Comparison of ENCODE assay signal across 39 cellular contexts in genomic region chr16:74776926-74777325, GRCh38. TPM values are rescaled to one million over a fixed set of nuclear protein-coding genes. Genes with fewer than 3 reads are reported as not detected.
A peak's percentile ranks its signal among the peaks of the same experiment; 100 is the strongest.
DNase-seq lines count a peak whose midpoint lies in the region; ATAC-seq, FAIRE-seq and TF ChIP-seq lines count a peak whose summit lies in the region.
"Had no signal": no experiment of that assay in that cellular context is flagged by ENCODE, and none has a peak within 500 bp of the region (broad histone marks: within the 10 kb centered on the region; RNA-seq: fewer than 3 reads in every experiment).

No MANE protein-coding gene starts in this region.

- H3K36me3 ChIP-seq in HEK293 (ENCODE audit: control insufficient read depth in 2 of 2, insufficient read depth in 1 of 2, low read length in 2 of 2) (no peaks in the 10 kb centered on the region), K562 (ENCODE audit: control insufficient read depth, insufficient read depth, low read length) (no peaks in the 10 kb centered on the region), esophagus muscularis mucosa (no peaks in the 10 kb centered on the region)
- H3K36me3 ChIP-seq: BE2C; BLaER1; BLaER1 treated with 17β-estradiol and CSF1 and Interleukin-3, amounts not matched to agents 10 nM and 100 nM had no signal

- H3K9me3 ChIP-seq in HEK293 (ENCODE audit: control insufficient read depth, insufficient read depth, low read depth, low read length) (no peaks in the 10 kb centered on the region), K562 (replicated peaks; ENCODE audit: control insufficient read depth, insufficient read depth, low read depth, low read length) (no peaks in the 10 kb centered on the region), esophagus muscularis mucosa (no peaks in the 10 kb centered on the region)
- H3K9me3 ChIP-seq: A549; BE2C; BLaER1; BLaER1 treated with 17β-estradiol and CSF1 and Interleukin-3, amounts not matched to agents 10 nM and 100 nM; Caco-2 had no signal

- no peaks in the 10 kb centered on the region for H3K9me1 ChIP-seq in K562 (ENCODE audit: control insufficient read depth, insufficient read depth, low read length)

- H3K4me3 Mint-ChIP-seq in osteocyte (ENCODE audit: unreplicated experiment) = no peak overlapping the region
- H3K4me3 Mint-ChIP-seq: CD8-positive, alpha-beta T cell had no signal

- in situ Hi-C loops in K562 (cut with MboI) = no loop called here

- peaks cover 9% of the 10 kb centered on the region for H3K4me1 Mint-ChIP-seq in osteocyte (ENCODE audit: unreplicated experiment)

- 21% methylated on average over 2 of the region's 2 CpGs for WGBS in K562 (ENCODE audit: insufficient coverage, low coverage, missing lambda C conversion rate)
- WGBS in esophagus muscularis mucosa = 89% methylated on average over 2 of the region's 2 CpGs

- no peak for TF ChIP-seq POLR2A in K562 (conservative IDR thresholded peaks at IDR 0.05)
- TF ChIP-seq POLR2A in esophagus muscularis mucosa (IDR thresholded peaks at IDR 0.05; ENCODE audit: low read depth) = no peak

- H3K27ac Mint-ChIP-seq in osteocyte (ENCODE audit: unreplicated experiment) = no peak overlapping the region
- H3K27ac Mint-ChIP-seq: B cell; CD14-positive monocyte; CD4-positive, alpha-beta T cell; CD4-positive, CD25-positive, alpha-beta regulatory T cell; CD8-positive, alpha-beta T cell had no signal

- H3K4me3 ChIP-seq in HEK293 (ENCODE audit: low read depth, low read length) (no peak overlapping the region), K562 (no peak overlapping the region), esophagus muscularis mucosa (no peak overlapping the region)
- H3K4me3 ChIP-seq: A549; BLaER1; BLaER1 treated with 17β-estradiol and CSF1 and Interleukin-3, amounts not matched to agents 10 nM and 100 nM had no signal

- no peak for FAIRE-seq in K562 (lab: Jason Lieb, UNC)
- FAIRE-seq: A204.1, A549, D721Med had no signal

- DNase-seq in K562 (ENCODE audit: extremely low read depth in 1 of 4, low spot score in 3 of 4) = no peak
- DNase-seq in esophagus muscularis mucosa (ENCODE audit: extremely low spot score) = peak; percentile 50
- no peak for DNase-seq in osteocyte (ENCODE audit: extremely low spot score, unreplicated experiment)
- DNase-seq in activated CD8-positive, alpha-beta memory T cell treated with anti-CD3 and anti-CD28 coated beads for 24 hours = no peak
- DNase-seq: 8988T; ACHN; AML-193; BE2C; C1 segment of cervical spinal cord; Caco-2; Calu3; CD4-positive, alpha-beta memory T cell; CD4-positive, alpha-beta T cell; CD4-positive, CD25-positive, alpha-beta regulatory T cell; CD8-positive, alpha-beta memory T cell; CD8-positive, alpha-beta T cell; COR-L47; DMS 273 treated with DMSO at 0.1 percent for 48 hours; DMS153; DMS53; DMS79; DMS79 treated with DMSO at 0.1 percent for 48 hours; DND-41; EL had no signal

- no peaks in the 10 kb centered on the region for H3K9me3 Mint-ChIP-seq in osteocyte (ENCODE audit: unreplicated experiment)
- H3K9me3 Mint-ChIP-seq: CD4-positive, alpha-beta memory T cell; CD4-positive, alpha-beta T cell; CD8-positive, alpha-beta T cell had no signal

- POLR2A ChIA-PET in HEK293 (lab: Yijun Ruan, JAX) (no interaction called here), K562 (lab: Yijun Ruan, JAX) (no interaction called here)

- TF ChIP-seq EP300 in K562 (IDR thresholded peaks at IDR 0.05; ENCODE audit: low read length) (no peak), esophagus muscularis mucosa (IDR thresholded peaks at IDR 0.05) (no peak)

- no peak overlapping the region for H2AFZ ChIP-seq in K562 (ENCODE audit: low read depth, low read length)

- peaks cover 61% of the 10 kb centered on the region for H3K27me3 Mint-ChIP-seq in osteocyte (ENCODE audit: unreplicated experiment)

- no peaks in the 10 kb centered on the region for H3K79me2 ChIP-seq in K562 (ENCODE audit: control insufficient read depth, insufficient read depth, low read length)

- H4K20me1 ChIP-seq in K562 (replicated peaks; ENCODE audit: control insufficient read depth, insufficient read depth, low read length) = peaks cover 7% of the 10 kb centered on the region; the same call in 1 of the 2 replicates
- H4K20me1 ChIP-seq: BLaER1 had no signal

- no peak for TF ChIP-seq RAD21 in K562 (CRISPR knock-in tag; conservative IDR thresholded peaks at IDR 0.05 in 1 of 2, IDR thresholded peaks at IDR 0.05 in 1 of 2)

- BruUV-seq in K562 (replicated peaks; lab: Mats Ljungman, UMichigan) = no TSS peak

- no peak overlapping the region for H3K27ac ChIP-seq in HEK293 (ENCODE audit: extremely low read depth, low read depth, low read length)
- H3K27ac ChIP-seq in K562 (ENCODE audit: extremely low read depth, low read depth, low read length) = no peak overlapping the region
- H3K27ac ChIP-seq in esophagus muscularis mucosa (replicated peaks in 1 of 4) = no peak overlapping the region
- H3K27ac ChIP-seq: 22Rv1; A549; BLaER1; BLaER1 treated with 17β-estradiol and CSF1 and Interleukin-3, amounts not matched to agents 10 nM and 100 nM; C4-2B had no signal

- ATAC-seq in K562 = no peak
- no peak for ATAC-seq in GM18907 (IDR thresholded peaks at IDR 0.05; ENCODE audit: unreplicated experiment)
- ATAC-seq: A549; CD8-positive, alpha-beta T cell had no signal

- intact Hi-C loops in K562 (cut with micrococcal nuclease) = loop anchor here (5.0 kb wide), 1 partner anchor 85 kb away; no protein-coding TSS in a partner anchor
- intact Hi-C loops in esophagus muscularis mucosa (cut with DNase I) = no loop called here

- H3K27me3 ChIP-seq in K562 (ENCODE audit: control insufficient read depth in 2 of 2, insufficient read depth in 2 of 2, low read length in 2 of 2) = peaks cover 20 to 40% of the 10 kb centered on the region in 2 experiments; a peak in 4 of 5 replicates
- H3K27me3 ChIP-seq in esophagus muscularis mucosa = peaks cover 0 to 39% (median 9%) of the 10 kb centered on the region in 4 donors

- H3K4me2 ChIP-seq in K562 (ENCODE audit: insufficient read depth, low read length) = no peak overlapping the region
- H3K4me2 ChIP-seq: A549; BLaER1; BLaER1 treated with 17β-estradiol and CSF1 and Interleukin-3, amounts not matched to agents 10 nM and 100 nM had no signal

- H3K4me1 ChIP-seq in HEK293 (ENCODE audit: control insufficient read depth, insufficient read depth, low read length) = no peaks in the 10 kb centered on the region
- H3K4me1 ChIP-seq in K562 (replicated peaks in 1 of 2; ENCODE audit: control insufficient read depth in 2 of 2, insufficient read depth in 2 of 2, low read length in 2 of 2) = peaks cover 0 to 12% of the 10 kb centered on the region in 2 experiments; a peak in 4 of 5 replicates
- peaks cover 4 to 21% (median 17%) of the 10 kb centered on the region in 4 donors for H3K4me1 ChIP-seq in esophagus muscularis mucosa
- H3K4me1 ChIP-seq: BE2C had no signal

- no peaks in the 10 kb centered on the region for H3K36me3 Mint-ChIP-seq in osteocyte (ENCODE audit: unreplicated experiment)
- H3K36me3 Mint-ChIP-seq: CD4-positive, alpha-beta memory T cell; CD4-positive, CD25-positive, alpha-beta regulatory T cell; CD8-positive, alpha-beta T cell had no signal

- H3K9ac ChIP-seq in K562 (ENCODE audit: insufficient read depth in 1 of 2, low read depth in 2 of 2, low read length in 2 of 2) = no peak overlapping the region
- H3K9ac ChIP-seq: BLaER1; BLaER1 treated with 17β-estradiol and CSF1 and Interleukin-3, amounts not matched to agents 10 nM and 100 nM had no signal

- CTCF ChIA-PET in HEK293 (lab: Yijun Ruan, JAX) = no interaction called here
- CTCF ChIA-PET in K562 (lab: Yijun Ruan, JAX; ENCODE audit: low intra/inter-chr PET ratio) = no interaction called here

- TF ChIP-seq CTCF in HEK293 (tag by site-specific recombination; IDR thresholded peaks at IDR 0.05) (no peak), K562 (IDR thresholded peaks at IDR 0.05 in 2 of 3, conservative IDR thresholded peaks at IDR 0.05 in 1 of 3; ENCODE audit: insufficient read depth in 2 of 3, low read depth in 1 of 3, low read length in 3 of 3) (no peak), esophagus muscularis mucosa (IDR thresholded peaks at IDR 0.05) (no peak), osteocyte (IDR thresholded peaks at IDR 0.05) (no peak)

TF ChIP-seq in HEK293, 187 proteins besides CTCF, POLR2A, EP300 and RAD21 (continues in another document):
- TF ChIP-seq GLI2 (tag by site-specific recombination; IDR thresholded peaks at IDR 0.05; ENCODE audit: borderline replicate concordance, low read depth) = no peak

TF ChIP-seq in K562, 482 proteins besides CTCF, POLR2A, EP300 and RAD21 (continues in another document):
- TF ChIP-seq PHTF2 (CRISPR knock-in tag; IDR thresholded peaks at IDR 0.05) = no peak
- no peak for TF ChIP-seq NFYB (IDR thresholded peaks at IDR 0.05; ENCODE audit: extremely low read depth, insufficient read length)

RNA-seq across cellular contexts. Expression of gene FA2H, which starts 2.3 kb away (rescaled TPM):
- total RNA-seq in K562 (2011; cell fraction: chromatin; rRNA removed; ENCODE audit: low replicate concordance) = not detected in 2 replicates
- total RNA-seq in K562 (2011; cell fraction: nucleolus; rRNA removed) = not detected in 2 replicates
- not detected in 2 replicates for total RNA-seq in K562 (2011; cell fraction: nucleoplasm; rRNA removed)
- total RNA-seq in K562 (2014; rRNA removed) (not detected in 2 replicates), K562 (2014; rRNA removed; fragmentation: Illumina TruSeq; extraction: Trizol) (not detected in 2 replicates), K562 (2015; rRNA removed; fragmentation: Illumina TruSeq; extraction: Trizol) (not detected in 2 replicates), K562 (2021) (not detected in 2 replicates), esophagus muscularis mucosa (under 1 TPM in 3 of 4 donors, not detected in 1; 0.50 to 0.92 (median 0.52) TPM), osteocyte (not detected in 2 replicates)
- polyA plus RNA-seq in K562 (2011; rRNA removed) (not detected in 2 replicates), K562 (2014; fragmentation: Illumina TruSeq; extraction: Trizol) (not detected in 2 replicates), K562 (2014; fragmentation: Nextera tagmentation; extraction: Ambion mirVana) (not detected), K562 (2014; rRNA removed) (not detected in 2 replicates)
- polyA plus RNA-seq in K562 (2011; cell fraction: cytosol; rRNA removed) = not detected in 2 replicates
- polyA plus RNA-seq in K562 (2011; cell fraction: nucleus; rRNA removed) = not detected in 2 replicates
- polyA plus RNA-seq in K562 (2012) = not detected in 2 replicates
- polyA minus RNA-seq in K562 (2011; rRNA and poly(A)+ RNA removed) = not detected in 2 replicates
- not detected in 2 replicates for polyA minus RNA-seq in K562 (2011; cell fraction: cytosol; rRNA and poly(A)+ RNA removed)
- not detected in 2 replicates for polyA minus RNA-seq in K562 (2011; cell fraction: nucleus; rRNA and poly(A)+ RNA removed)
- total RNA-seq: A673; CD4-positive, alpha-beta T cell; CD8-positive, alpha-beta memory T cell; CD8-positive, alpha-beta T cell; Daoy had no signal
- polyA plus RNA-seq: AG04450; BJ; CD14-positive monocyte; CD4-positive, CD25-positive, alpha-beta regulatory T cell; CD8-positive, alpha-beta memory T cell had no signal

Comparison
In these comparisons a context has a peak if more than half of its experiments do, and no peak if none do; other contexts are left out.
1. Of the 44 proteins assayed by ChIP-seq in both K562 and HEK293: peak only in K562: none; only in HEK293: KLF10; in both: none; in neither: 43.